8 cellular contexts compared by ENCODE assay signal in the genomic region with DNA sequence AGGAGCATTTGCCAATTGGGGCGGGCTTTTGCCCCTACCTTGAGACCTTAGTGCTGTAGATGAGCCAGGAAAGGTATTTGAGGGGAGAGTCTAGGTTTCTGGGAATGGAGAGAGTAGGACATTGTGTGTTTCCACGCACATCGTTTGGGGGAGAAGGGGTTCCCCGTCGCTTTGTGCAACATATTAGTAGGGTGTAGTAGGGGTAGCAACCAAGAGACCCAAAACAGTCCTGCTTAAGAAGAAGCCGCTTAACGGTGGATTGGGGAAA. TPM values are rescaled to one million over a fixed set of nuclear protein-coding genes. Genes with fewer than 3 reads are reported as not detected.
DNase-seq lines count a peak whose midpoint lies in the region; ATAC-seq and TF ChIP-seq lines count a peak whose summit lies in the region.

No MANE protein-coding gene starts in this region.

- ATAC-seq in heart left ventricle (peak in 1 of 4 donors; percentile 22), Right ventricle myocardium inferior (no peak), body of pancreas (no peak), memory B cell (ENCODE audit: low read depth) (no peak), left colon (no peak), GM18520 (IDR thresholded peaks at IDR 0.05; ENCODE audit: unreplicated experiment) (no peak)

- peak overlapping the region; percentile 25 to 96 (median 86) for H3K4me3 ChIP-seq in heart left ventricle
- peak overlapping the region; percentile 10 to 16 for H3K4me3 ChIP-seq in body of pancreas

- H3K4me3 Mint-ChIP-seq in memory B cell: peak overlapping the region; percentile 100

- no peaks in the 10 kb centered on the region for H3K27me3 Mint-ChIP-seq in memory B cell

- TF ChIP-seq POLR2A in heart left ventricle (IDR thresholded peaks at IDR 0.05) (no peak), body of pancreas (IDR thresholded peaks at IDR 0.05) (no peak)

- DNase-seq in heart left ventricle: no peak
- DNase-seq in Right ventricle myocardium inferior (ENCODE audit: missing footprints): no peak
- DNase-seq in body of pancreas: no peak
- DNase-seq in memory B cell (ENCODE audit: low spot score in 2 of 2): no peak
- no peak for DNase-seq in MV-4-11 (lab: John Stamatoyannopoulos, UW)
- no peak for DNase-seq in mucosa of gallbladder (ENCODE audit: low spot score)
- no peak for DNase-seq in left colon

- TF ChIP-seq CTCF in heart left ventricle (IDR thresholded peaks at IDR 0.05) (no peak), body of pancreas (IDR thresholded peaks at IDR 0.05) (no peak)

- H3K27me3 ChIP-seq in heart left ventricle (no peaks in the 10 kb centered on the region), body of pancreas (no peaks in the 10 kb centered on the region)

- peaks cover 0 to 41% (median 30%) of the 10 kb centered on the region in 12 donors for H3K4me1 ChIP-seq in heart left ventricle
- peaks cover 17% of the 10 kb centered on the region for H3K4me1 ChIP-seq in body of pancreas

- H3K36me3 Mint-ChIP-seq in memory B cell: peaks cover 5% of the 10 kb centered on the region

- H3K27ac ChIP-seq in heart left ventricle (peak overlapping the region; percentile 93 to 100 (median 98)), body of pancreas (peak overlapping the region; percentile 87 to 100 (median 98))

- peaks cover 11% of the 10 kb centered on the region for H3K4me1 Mint-ChIP-seq in memory B cell

- no peaks in the 10 kb centered on the region for H3K9me3 ChIP-seq in heart left ventricle
- no peaks in the 10 kb centered on the region for H3K9me3 ChIP-seq in body of pancreas

- H3K9me3 Mint-ChIP-seq in memory B cell: no peaks in the 10 kb centered on the region

- peaks cover 0 to 6% (median 0%) of the 10 kb centered on the region in 9 donors for H3K36me3 ChIP-seq in heart left ventricle
- H3K36me3 ChIP-seq in body of pancreas (replicated peaks in 1 of 2; ENCODE audit: insufficient read depth in 1 of 2, low read depth in 2 of 2): no peaks in the 10 kb centered on the region

- intact Hi-C loops in heart left ventricle (cut with DNase I): loop anchor here (1.0 to 5.0 kb wide), 8 partner anchors 34 to 829 kb away; a partner anchor contains a TSS
- intact Hi-C loops in Right ventricle myocardium inferior (cut with DNase I): loop anchor here (2.0 to 5.0 kb wide), 2 partner anchors 36 to 41 kb away; a partner anchor contains a TSS
- intact Hi-C loops in body of pancreas (cut with DNase I): no loop called here
- intact Hi-C loops in left colon (cut with DNase I, micrococcal nuclease): loop anchor here in 1 of 2 donors (10.0 kb wide), 1 partner anchor 54 kb away; a partner anchor contains a TSS

- peak overlapping the region; percentile 98 for H3K27ac Mint-ChIP-seq in memory B cell

- WGBS in heart left ventricle, 4 donors: 4 to 7% (median 6%) methylated on average over 7 of the region's 7 CpGs
- WGBS in body of pancreas, 2 donors: 1 to 2% methylated on average over 7 of the region's 7 CpGs

RNA-seq across cellular contexts. Expression of a gene that starts 0.7 kb away (rescaled TPM):
- total RNA-seq in heart left ventricle (100 to 1,000 TPM in 6 of 9 donors, 10 to 100 TPM in 3; 48.0 to 120 (median 103) TPM), Right ventricle myocardium inferior (132 TPM), body of pancreas (10 to 100 TPM; 27.4 to 56.0 TPM), mucosa of gallbladder (201 TPM), left colon (100 to 1,000 TPM; 149 to 160 TPM)
- polyA plus RNA-seq in heart left ventricle: 100 to 1,000 TPM in 1 of 2 donors, 10 to 100 TPM in 1; 54.6 to 125 TPM

RNA-seq across cellular contexts. Expression of a gene that starts 36.3 kb away (rescaled TPM):
- total RNA-seq in heart left ventricle (100 to 1,000 TPM; 361 to 741 (median 537) TPM), Right ventricle myocardium inferior (432 TPM), body of pancreas (100 to 1,000 TPM; 465 to 734 TPM), mucosa of gallbladder (599 TPM), left colon (100 to 1,000 TPM; 617 to 625 TPM)
- 1,000 to 10,000 TPM in 1 of 2 donors, 100 to 1,000 TPM in 1; 848 to 1,208 TPM for polyA plus RNA-seq in heart left ventricle

RNA-seq across cellular contexts. Expression of a gene that starts 43.0 kb away (rescaled TPM):
- total RNA-seq in heart left ventricle: 1,000 to 10,000 TPM; 1,755 to 3,502 (median 2,732) TPM
- 1,000 to 10,000 TPM; 1,436 to 2,223 TPM for polyA plus RNA-seq in heart left ventricle
- 3,152 TPM for total RNA-seq in Right ventricle myocardium inferior
- total RNA-seq in body of pancreas: 100 to 1,000 TPM; 155 to 179 TPM
- total RNA-seq in mucosa of gallbladder: 558 TPM
- total RNA-seq in left colon: 1,000 to 10,000 TPM; 1,197 to 1,516 TPM

RNA-seq across cellular contexts. Expression of a gene that starts 58.7 kb away (rescaled TPM):
- 10 to 100 TPM; 28.0 to 71.5 (median 44.5) TPM for total RNA-seq in heart left ventricle
- polyA plus RNA-seq in heart left ventricle: 10 to 100 TPM; 25.2 to 34.1 TPM
- 31.4 TPM for total RNA-seq in Right ventricle myocardium inferior
- total RNA-seq in body of pancreas: 10 to 100 TPM; 52.7 to 56.8 TPM
- 99.3 TPM for total RNA-seq in mucosa of gallbladder
- total RNA-seq in left colon: 100 to 1,000 TPM; 105 to 107 TPM
